In the genomic region with DNA sequence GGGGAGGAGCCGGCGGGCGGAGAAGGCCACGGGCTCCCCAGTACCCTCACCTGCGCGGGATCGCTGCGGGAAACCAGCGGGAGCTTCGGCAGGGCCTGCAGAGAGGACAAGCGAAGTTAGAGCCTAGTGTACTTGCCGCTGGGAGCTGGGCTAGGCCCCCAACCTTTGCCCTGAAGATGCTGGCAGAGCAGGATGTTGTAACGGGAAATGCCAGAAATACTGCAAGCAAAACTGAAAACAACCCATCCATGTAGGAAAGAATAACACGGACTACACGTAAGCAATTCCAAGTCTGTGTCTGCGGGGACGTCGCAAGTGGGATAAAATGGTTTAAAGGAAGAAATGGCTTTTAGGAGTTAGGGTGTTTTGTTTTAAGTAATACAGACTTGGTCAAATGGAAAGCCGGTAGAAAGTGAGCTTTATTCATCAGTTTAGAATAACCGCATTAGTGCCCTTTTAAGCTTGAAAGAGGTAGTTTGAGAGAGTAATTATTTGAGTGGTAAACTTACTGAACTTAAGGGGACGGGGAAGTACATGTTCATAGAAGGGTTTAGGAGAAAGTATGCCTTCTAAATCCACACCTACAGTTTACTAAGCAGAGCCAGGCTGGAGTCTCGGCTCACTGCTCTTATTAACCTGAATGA, we compare ENCODE assay signal across 8 cellular contexts.
A peak's percentile ranks its signal among the peaks of the same experiment; 100 is the strongest.
DNase-seq lines count a peak whose midpoint lies in the region; TF ChIP-seq lines count a peak whose summit lies in the region.
"Not testable (repeated sequence)": the region's sequence is repeated elsewhere in the genome, so short reads cannot be mapped to it uniquely, and the experiment has no call there.

No MANE protein-coding gene starts in this region.

- not testable (repeated sequence) for H4K91ac ChIP-seq in trophoblast cell (ENCODE audit: low read depth, low read length)

- not testable (repeated sequence) for H3K9me3 ChIP-seq in SJSA1 (replicated peaks); trophoblast cell (ENCODE audit: insufficient read depth, low read depth, low read length)

- H4K12ac ChIP-seq in trophoblast cell (ENCODE audit: low read depth, low read length), result not testable (repeated sequence)

- peak overlapping the region; percentile 51 for H3K4me3 ChIP-seq in SJSA1
- peak overlapping the region; percentile 83 for H3K4me3 ChIP-seq in trophoblast cell (ENCODE audit: low read depth, low read length)

- not testable (repeated sequence) for H2BK12ac ChIP-seq in trophoblast cell (ENCODE audit: low read length)

- H3K4me1 Mint-ChIP-seq in IgD-negative memory B cell; type B pancreatic cell (ENCODE audit: unreplicated experiment): not testable (repeated sequence)
- peaks cover 18% of the 10 kb centered on the region for H3K4me1 Mint-ChIP-seq in activated naive CD8-positive, alpha-beta T cell (ENCODE audit: low read depth)
- H3K4me1 Mint-ChIP-seq in endothelial cell (ENCODE audit: unreplicated experiment), result peaks cover 16% of the 10 kb centered on the region

- not testable (repeated sequence) for H3K4ac ChIP-seq in trophoblast cell (ENCODE audit: low read depth, low read length)

- peak overlapping the region; percentile 83 for H2BK120ac ChIP-seq in trophoblast cell (ENCODE audit: insufficient read depth, low read length, poor library complexity)

- not testable (repeated sequence) for H3K79me2 ChIP-seq in trophoblast cell (ENCODE audit: control insufficient read depth, insufficient read depth, low read length, poor library complexity)

- DNase-seq in ELF-1 (ENCODE audit: low read depth, low spot score), result peak; percentile 9
- peak; percentile 62 to 80 for DNase-seq in SJSA1 (ENCODE audit: low read depth in 1 of 2, low spot score in 2 of 2)
- DNase-seq in endothelial cell (ENCODE audit: low spot score), result peak; percentile 32
- peak; percentile 73 for DNase-seq in kidney tubule cell (ENCODE audit: low spot score)
- DNase-seq in trophoblast cell, result peak; percentile 7 to 64
- DNase-seq in type B pancreatic cell (ENCODE audit: extremely low spot score, unreplicated experiment), result not testable (repeated sequence)

- H4K8ac ChIP-seq in trophoblast cell (ENCODE audit: low read depth, low read length), result not testable (repeated sequence)

- not testable (repeated sequence) for H3K36me3 Mint-ChIP-seq in IgD-negative memory B cell; activated naive CD8-positive, alpha-beta T cell; endothelial cell (ENCODE audit: low read depth, unreplicated experiment); type B pancreatic cell

- peak overlapping the region; percentile 91 for H3K27ac ChIP-seq in SJSA1
- not testable (repeated sequence) for H3K27ac ChIP-seq in trophoblast cell (ENCODE audit: low read depth, low read length)

- not testable (repeated sequence) for H3K23ac ChIP-seq in trophoblast cell (ENCODE audit: low read length)

- H3K27me3 ChIP-seq in SJSA1 (replicated peaks); trophoblast cell (ENCODE audit: insufficient read depth, low read length): not testable (repeated sequence)

- H3K9me3 Mint-ChIP-seq in IgD-negative memory B cell; activated naive CD8-positive, alpha-beta T cell (ENCODE audit: low read depth); endothelial cell (ENCODE audit: unreplicated experiment); type B pancreatic cell: not testable (repeated sequence)

- H3K27me3 Mint-ChIP-seq in IgD-negative memory B cell; activated naive CD8-positive, alpha-beta T cell; endothelial cell (ENCODE audit: unreplicated experiment): not testable (repeated sequence)
- H3K27me3 Mint-ChIP-seq in type B pancreatic cell, result peaks cover 19% of the 10 kb centered on the region

- H3K9ac ChIP-seq in trophoblast cell (ENCODE audit: low read length), result not testable (repeated sequence)

- H2AK5ac ChIP-seq in trophoblast cell (ENCODE audit: low read length), result not testable (repeated sequence)

- H3K4me2 ChIP-seq in trophoblast cell (ENCODE audit: low read length), result peak overlapping the region; percentile 72

- H2BK5ac ChIP-seq in trophoblast cell (ENCODE audit: low read depth, low read length, poor library complexity), result not testable (repeated sequence)

- not testable (repeated sequence) for TF ChIP-seq CTCF in endothelial cell (IDR thresholded peaks at IDR 0.05; ENCODE audit: unreplicated experiment); type B pancreatic cell (conservative IDR thresholded peaks at IDR 0.05)

- H2AFZ ChIP-seq in trophoblast cell (ENCODE audit: insufficient read depth, low read length, poor library complexity), result not testable (repeated sequence)

- peak overlapping the region; percentile 3 to 78 (median 67) for H3K27ac Mint-ChIP-seq in IgD-negative memory B cell
- peak overlapping the region; percentile 90 for H3K27ac Mint-ChIP-seq in activated naive CD8-positive, alpha-beta T cell
- peak overlapping the region; percentile 98 for H3K27ac Mint-ChIP-seq in endothelial cell (ENCODE audit: unreplicated experiment)
- H3K27ac Mint-ChIP-seq in type B pancreatic cell, result peak overlapping the region; percentile 66

- H3K4me3 Mint-ChIP-seq in IgD-negative memory B cell (peak overlapping the region; percentile 81 to 95 (median 86)), endothelial cell (ENCODE audit: unreplicated experiment) (peak overlapping the region; percentile 92), type B pancreatic cell (peak overlapping the region; percentile 87)
- peak overlapping the region; percentile 88 for H3K4me3 Mint-ChIP-seq in activated naive CD8-positive, alpha-beta T cell

- H3K14ac ChIP-seq in trophoblast cell (ENCODE audit: low read length), result not testable (repeated sequence)

- H3K18ac ChIP-seq in trophoblast cell (ENCODE audit: low read length), result not testable (repeated sequence)

- H3K4me1 ChIP-seq in SJSA1 (replicated peaks); trophoblast cell (ENCODE audit: control insufficient read depth in 1 of 2, insufficient read depth in 2 of 2, low read length in 2 of 2): not testable (repeated sequence)

- H3K79me1 ChIP-seq in trophoblast cell (ENCODE audit: low read length), result not testable (repeated sequence)

- not testable (repeated sequence) for H3K36me3 ChIP-seq in SJSA1; trophoblast cell (ENCODE audit: control insufficient read depth in 1 of 2, insufficient read depth in 2 of 2, low read length in 2 of 2)

- no CpG with 5 or more reads among the region's 22 CpGs for WGBS in trophoblast cell (ENCODE audit: extremely low coverage, insufficient coverage, insufficient read length)
